ENCODE assay signal across 16 cellular contexts in genomic region chr2:52964916-52965530, GRCh38.
A peak's percentile ranks its signal among the peaks of the same experiment; 100 is the strongest.
DNase-seq lines count a peak whose midpoint lies in the region; ATAC-seq and TF ChIP-seq lines count a peak whose summit lies in the region.
"Had no signal": no experiment of that assay in that cellular context is flagged by ENCODE, and none has a peak within 500 bp of the region (broad histone marks: within the 10 kb centered on the region; RNA-seq: fewer than 3 reads in every experiment).

No MANE protein-coding gene starts in this region.

- no peaks in the 10 kb centered on the region for H3K9me3 ChIP-seq in gastroesophageal sphincter

- peaks cover 2% of the 10 kb centered on the region for H3K27me3 Mint-ChIP-seq in GM23338 (ENCODE audit: insufficient read depth, low read depth, poor library complexity)
- H3K27me3 Mint-ChIP-seq: CD4-positive, alpha-beta T cell had no signal

- H3K27ac ChIP-seq in GM23338 (ENCODE audit: low read depth) (no peak overlapping the region), gastroesophageal sphincter (no peak overlapping the region)

- no peaks in the 10 kb centered on the region for H4K20me1 ChIP-seq in GM23338 (replicated peaks; ENCODE audit: insufficient read depth)

- intact Hi-C loops in left cardiac atrium (cut with DNase I), result no loop called here

- DNase-seq in GM23338 (ENCODE audit: low spot score) (peak; percentile 53), NCI-H2029 treated with DMSO at 0.1 percent for 48 hours (lab: John Stamatoyannopoulos, UW) (peak; percentile 33), SK-MEL-5 (ENCODE audit: low read depth, low spot score) (peak; percentile 98), iPS-NIHi11 (ENCODE audit: low spot score) (peak; percentile 12), KG1 (lab: John Stamatoyannopoulos, UW) (no peak), left cardiac atrium (no peak), CD1c-positive myeloid dendritic cell (ENCODE audit: extremely low spot score) (no peak)
- DNase-seq: ACHN; CD4-positive, alpha-beta T cell; MM.1S; NCI-H2081 treated with DMSO at 0.1 percent for 48 hours; NCI-H524; Right ventricle myocardium superior had no signal

- ATAC-seq in GM23338 (peak; percentile 23; the same call in 2 of the 3 replicates), gastroesophageal sphincter (no peak), left cardiac atrium (no peak)
- ATAC-seq: Panc1 had no signal

- H3K4me3 ChIP-seq in GM23338 (no peak overlapping the region), gastroesophageal sphincter (no peak overlapping the region)

- in situ Hi-C loops in SK-MEL-5 (cut with HindIII; ENCODE audit: low pct_unique_long_range_greater_than_20kb, low sequenced_read_pairs), result loop anchor here (25.0 kb wide), 1 partner anchor 128 kb away; no protein-coding TSS in a partner anchor

- H3K4me2 ChIP-seq in GM23338, result no peak overlapping the region

- no peaks in the 10 kb centered on the region for H3K36me3 ChIP-seq in GM23338 (ENCODE audit: insufficient read depth)
- H3K36me3 ChIP-seq in gastroesophageal sphincter, result no peaks in the 10 kb centered on the region

- TF ChIP-seq POLR2A in gastroesophageal sphincter (IDR thresholded peaks at IDR 0.05), result no peak

- WGBS in gastroesophageal sphincter (ENCODE audit: low coverage in 1 of 2), 2 donors, result 54 to 83% methylated on average over 4 of the region's 4 CpGs

- peak overlapping the region; percentile 47; the same call in 1 of the 2 replicates for H3K27ac Mint-ChIP-seq in GM23338
- H3K27ac Mint-ChIP-seq: CD4-positive, alpha-beta T cell; T-helper 1 cell treated with Interleukin-12 subunit alpha and Interleukin-12 subunit beta and Interleukin-4 antibody, amounts not matched to agents 30 μg/mL and 1 μg/mL, for 36 hours had no signal

- no peak for TF ChIP-seq EP300 in gastroesophageal sphincter (IDR thresholded peaks at IDR 0.05)

- H3K79me2 ChIP-seq in GM23338 (replicated peaks; ENCODE audit: insufficient read depth), result no peaks in the 10 kb centered on the region

- H3K4me3 Mint-ChIP-seq in GM23338, result no peak overlapping the region
- H3K4me3 Mint-ChIP-seq: CD4-positive, alpha-beta T cell; T-helper 1 cell treated with Interleukin-12 subunit alpha and Interleukin-12 subunit beta and Interleukin-4 antibody, amounts not matched to agents 30 μg/mL and 1 μg/mL, for 36 hours had no signal

- H3K4me1 ChIP-seq in GM23338 (ENCODE audit: insufficient read depth), result peaks cover 9% of the 10 kb centered on the region; the same call in 1 of the 2 replicates
- no peaks in the 10 kb centered on the region for H3K4me1 ChIP-seq in gastroesophageal sphincter

- H3K4me1 Mint-ChIP-seq in GM23338, result peaks cover 8% of the 10 kb centered on the region

- H2AFZ ChIP-seq in GM23338, result no peak overlapping the region

- no peaks in the 10 kb centered on the region for H3K9me3 Mint-ChIP-seq in GM23338

- TF ChIP-seq CTCF in GM23338 (conservative IDR thresholded peaks at IDR 0.05; ENCODE audit: low read depth in 2 of 2), result no peak
- no peak for TF ChIP-seq CTCF in gastroesophageal sphincter (IDR thresholded peaks at IDR 0.05)

- H3K36me3 Mint-ChIP-seq in GM23338 (ENCODE audit: low read depth), result no peaks in the 10 kb centered on the region

- H3K9me2 ChIP-seq in GM23338 (ENCODE audit: insufficient read depth), result 0 out of 2 replicates have a peak, but pooled peaks cover under 1% of the 10 kb centered on the region

- H3K27me3 ChIP-seq in GM23338 (ENCODE audit: insufficient read depth) (no peaks in the 10 kb centered on the region), gastroesophageal sphincter (no peaks in the 10 kb centered on the region)

- no peaks in the 10 kb centered on the region for H3F3A ChIP-seq in GM23338 (replicated peaks; ENCODE audit: low read depth)

TF ChIP-seq in GM23338, 12 proteins besides CTCF, POLR2A, EP300 and RAD21:
- no peak for TF ChIP-seq POLR2AphosphoS5 (IDR thresholded peaks at IDR 0.05; ENCODE audit: low read depth)
- peak; percentile 50; the same call in 1 of the 2 replicates for TF ChIP-seq CREB1 (CRISPR knock-in tag; IDR thresholded peaks at IDR 0.05; ENCODE audit: low read depth)

Comparison
In these comparisons a context has a peak if more than half of its experiments do, and no peak if none do; other contexts are left out.
1. DNase-seq: peak in GM23338 (single experiment), NCI-H2029 treated with DMSO at 0.1 percent for 48 hours (single experiment), SK-MEL-5 (single experiment) and iPS-NIHi11 (single experiment); none in KG1 (single experiment), left cardiac atrium (single experiment) and CD1c-positive myeloid dendritic cell (single experiment).